In genomic region chr6:3471711-3472110, GRCh38 we compare ENCODE assay signal across 22 cellular contexts. TPM values are rescaled to one million over a fixed set of nuclear protein-coding genes. Genes with fewer than 3 reads are reported as not detected.
A peak's percentile ranks its signal among the peaks of the same experiment; 100 is the strongest.
DNase-seq lines count a peak whose midpoint lies in the region; ATAC-seq, FAIRE-seq and TF ChIP-seq lines count a peak whose summit lies in the region.
"Had no signal": no experiment of that assay in that cellular context is flagged by ENCODE, and none has a peak within 500 bp of the region (broad histone marks: within the 10 kb centered on the region; RNA-seq: fewer than 3 reads in every experiment).

No MANE protein-coding gene starts in this region.

- H3K27me3 Mint-ChIP-seq in astrocyte (ENCODE audit: low read depth, unreplicated experiment): no peaks in the 10 kb centered on the region

- H3K4ac ChIP-seq in mesenchymal stem cell (ENCODE audit: low read depth in 1 of 2, low read length in 2 of 2): no peak overlapping the region

- H2BK5ac ChIP-seq in mesenchymal stem cell (ENCODE audit: low read depth, low read length, poor library complexity, severe bottlenecking): no peak overlapping the region

- peaks cover 2% of the 10 kb centered on the region for H3K9me3 Mint-ChIP-seq in astrocyte (ENCODE audit: unreplicated experiment)
- H3K9me3 Mint-ChIP-seq: immature natural killer cell had no signal

- WGBS in mesenchymal stem cell: 90% methylated on average over 2 of the region's 3 CpGs

- no peak overlapping the region for H2BK12ac ChIP-seq in mesenchymal stem cell (ENCODE audit: low read length in 2 of 2)

- H3K27me3 ChIP-seq in astrocyte (ENCODE audit: insufficient read depth, low read length) (no peaks in the 10 kb centered on the region), mesenchymal stem cell (ENCODE audit: control insufficient read depth in 1 of 2, insufficient read depth in 1 of 2, low read length in 2 of 2) (peaks cover 0 to 5% of the 10 kb centered on the region in 2 experiments)
- H3K27me3 ChIP-seq: sigmoid colon, SJCRH30, suprapubic skin had no signal

- H2AFZ ChIP-seq in astrocyte (ENCODE audit: low read depth, low read length) (no peak overlapping the region), mesenchymal stem cell (ENCODE audit: low read depth, low read length) (no peak overlapping the region)

- H3K4me2 ChIP-seq in astrocyte (ENCODE audit: low read length): no peak overlapping the region
- H3K4me2 ChIP-seq in mesenchymal stem cell (ENCODE audit: low read length, poor library complexity, severe bottlenecking): no peak overlapping the region

- FAIRE-seq in astrocyte (lab: Jason Lieb, UNC): peak; percentile 17
- FAIRE-seq: GM18507 had no signal

- H3K79me2 ChIP-seq in astrocyte (ENCODE audit: insufficient read depth, low read length): no peaks in the 10 kb centered on the region

- H3K4me3 Mint-ChIP-seq in astrocyte (ENCODE audit: unreplicated experiment): no peak overlapping the region
- H3K4me3 Mint-ChIP-seq: immature natural killer cell had no signal

- H3K4me3 ChIP-seq in astrocyte (ENCODE audit: insufficient read depth, low read depth, low read length) (no peak overlapping the region), mesenchymal stem cell (ENCODE audit: insufficient read depth in 1 of 2, low read depth in 1 of 2, low read length in 2 of 2) (no peak overlapping the region)
- H3K4me3 ChIP-seq: sigmoid colon, SJCRH30, suprapubic skin had no signal

- H3K23ac ChIP-seq in mesenchymal stem cell (ENCODE audit: low read length in 2 of 2): no peak overlapping the region

- H3K9me3 ChIP-seq in astrocyte (ENCODE audit: insufficient read depth, low read depth, low read length): peaks cover 2% of the 10 kb centered on the region
- H3K9me3 ChIP-seq in mesenchymal stem cell (ENCODE audit: control insufficient read depth, low read length): no peaks in the 10 kb centered on the region
- H3K9me3 ChIP-seq: neutrophil, sigmoid colon, SJCRH30, suprapubic skin had no signal

- no peak overlapping the region for H4K91ac ChIP-seq in mesenchymal stem cell (ENCODE audit: low read length)

- H4K20me1 ChIP-seq in astrocyte (ENCODE audit: insufficient read depth, low read length): no peaks in the 10 kb centered on the region

- in situ Hi-C loops in KBM-7 (cut with MboI; ENCODE audit: low pct_unique_long_range_greater_than_20kb, low sequenced_read_pairs): no loop called here

- H3K27ac ChIP-seq in astrocyte (ENCODE audit: low read depth, low read length): peak overlapping the region; percentile 16
- H3K27ac ChIP-seq in mesenchymal stem cell (ENCODE audit: low read length, poor library complexity, severe bottlenecking): no peak overlapping the region
- H3K27ac ChIP-seq: neutrophil, sigmoid colon, SJCRH30 had no signal

- no peaks in the 10 kb centered on the region for H3K36me3 Mint-ChIP-seq in astrocyte (ENCODE audit: low read depth, unreplicated experiment)
- H3K36me3 Mint-ChIP-seq: immature natural killer cell had no signal

- peaks cover 9% of the 10 kb centered on the region for H3K4me1 Mint-ChIP-seq in astrocyte (ENCODE audit: low read depth, unreplicated experiment)
- H3K4me1 Mint-ChIP-seq: immature natural killer cell had no signal

- H3K36me3 ChIP-seq in astrocyte (ENCODE audit: insufficient read depth, low read length) (no peaks in the 10 kb centered on the region), mesenchymal stem cell (ENCODE audit: control insufficient read depth in 1 of 2, insufficient read depth in 2 of 2, low read depth in 1 of 2, low read length in 2 of 2) (no peaks in the 10 kb centered on the region)
- H3K36me3 ChIP-seq: neutrophil, sigmoid colon, SJCRH30, suprapubic skin had no signal

- DNase-seq in COLO668 (lab: John Stamatoyannopoulos, UW; ENCODE audit: unreplicated experiment): peak; percentile 11
- DNase-seq in LHCN-M2 (ENCODE audit: low read depth): peak; percentile 23
- DNase-seq in astrocyte (ENCODE audit: low read depth): peak; percentile 67
- no peak for DNase-seq in mesenchymal stem cell
- no peak for DNase-seq in KBM-7
- DNase-seq: activated CD4-positive, alpha-beta T cell treated with anti-CD3 and anti-CD28 coated beads for 4 hours; activated CD8-positive, alpha-beta memory T cell treated with anti-CD3 and anti-CD28 coated beads, Interleukin-2, amount 50 U/mL, for 4 hours; activated gamma-delta T cell treated with Interleukin-2 at 50 U/mL for 16 hours; anterior cingulate cortex; cortex of kidney; immature natural killer cell; sigmoid colon; SJCRH30; stimulated activated CD4-positive, alpha-beta T cell treated with anti-CD3 and anti-CD28 coated beads, Interleukin-2, amount 100 ng/mL, for 48 hours; T-helper 9 cell had no signal

- no peak overlapping the region for H4K8ac ChIP-seq in mesenchymal stem cell (ENCODE audit: low read length)

- H2AK5ac ChIP-seq in mesenchymal stem cell (ENCODE audit: low read length, severe bottlenecking): no peak overlapping the region

- H3K4me1 ChIP-seq in astrocyte (ENCODE audit: insufficient read depth, low read length) (peaks cover 8% of the 10 kb centered on the region), mesenchymal stem cell (ENCODE audit: control insufficient read depth, insufficient read depth, low read depth, low read length) (peaks cover 5% of the 10 kb centered on the region)
- H3K4me1 ChIP-seq: SJCRH30 had no signal

- no peak for TF ChIP-seq CTCF in astrocyte (IDR thresholded peaks at IDR 0.05; ENCODE audit: insufficient read depth, low read depth, low read length)

- no peak overlapping the region for H2BK15ac ChIP-seq in mesenchymal stem cell (ENCODE audit: low read depth, poor library complexity, severe bottlenecking)

- ATAC-seq in GM21576 (IDR thresholded peaks at IDR 0.05; ENCODE audit: unreplicated experiment) (no peak), HG03342 (IDR thresholded peaks at IDR 0.05; ENCODE audit: unreplicated experiment) (no peak), GM21717 (IDR thresholded peaks at IDR 0.05; ENCODE audit: unreplicated experiment) (no peak)

- no peak overlapping the region for H3K14ac ChIP-seq in mesenchymal stem cell (ENCODE audit: low read length in 2 of 2)

- H2BK120ac ChIP-seq in mesenchymal stem cell (ENCODE audit: low read depth, low read length): no peak overlapping the region

- H3K9ac ChIP-seq in astrocyte (ENCODE audit: low read length) (no peak overlapping the region), mesenchymal stem cell (ENCODE audit: low read length) (peak overlapping the region; percentile 30)

- no peaks in the 10 kb centered on the region for H3K79me1 ChIP-seq in mesenchymal stem cell (replicated peaks; ENCODE audit: low read length, poor library complexity, severe bottlenecking)

- no peak overlapping the region for H3K18ac ChIP-seq in mesenchymal stem cell (ENCODE audit: low read depth in 1 of 2, low read length in 2 of 2)

- no peak overlapping the region for H3K27ac Mint-ChIP-seq in astrocyte (ENCODE audit: unreplicated experiment)
- H3K27ac Mint-ChIP-seq: immature natural killer cell had no signal

RNA-seq across cellular contexts. Expression of gene SLC22A23, which starts 14.9 kb away (rescaled TPM):
- total RNA-seq in LHCN-M2 (2014; rRNA removed) (0.77 and 1.6 TPM in 2 replicates), astrocyte (3.7 and 5.7 TPM in 2 replicates)
- 1.3 TPM for polyA plus RNA-seq in LHCN-M2 (2012)
- polyA plus RNA-seq in mesenchymal stem cell (2013, experiment 1 of 2): 0.03 TPM
- 0.03 TPM for polyA plus RNA-seq in mesenchymal stem cell (2013, experiment 2 of 2)
- total RNA-seq: OCI-LY7 had no signal

Comparison
In these comparisons a context has a peak if more than half of its experiments do, and no peak if none do; other contexts are left out.
1. DNase-seq: peak in COLO668 (single experiment), LHCN-M2 (single experiment) and astrocyte (single experiment); none in mesenchymal stem cell (single experiment) and KBM-7 (single experiment).